ENCODE assay signal across 8 cellular contexts in the genomic region with DNA sequence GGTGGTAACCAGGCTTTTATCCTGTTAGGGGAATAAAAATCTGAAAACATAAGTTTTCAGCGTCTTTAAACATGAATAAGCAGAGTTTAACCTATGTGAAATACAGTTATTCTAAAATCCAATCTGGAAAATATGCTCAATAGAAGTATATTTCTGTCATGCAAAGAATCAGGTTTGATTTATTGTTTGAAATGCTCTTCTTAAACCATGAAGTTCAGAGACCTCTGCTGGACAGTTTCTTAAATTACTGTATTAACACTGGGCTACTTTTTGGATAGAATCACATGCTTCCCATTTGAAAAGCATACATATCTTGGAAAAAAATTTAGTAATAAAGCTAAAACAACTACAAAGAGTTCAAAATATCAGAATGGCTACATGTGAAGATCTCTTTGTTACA. TPM values are rescaled to one million over a fixed set of nuclear protein-coding genes. Genes with fewer than 3 reads are reported as not detected.
DNase-seq lines count a peak whose midpoint lies in the region; ATAC-seq and TF ChIP-seq lines count a peak whose summit lies in the region.

No MANE protein-coding gene starts in this region.

- H3K4me3 ChIP-seq in body of pancreas: no peak overlapping the region
- no peak overlapping the region for H3K4me3 ChIP-seq in mesenchymal stem cell (ENCODE audit: insufficient read depth in 1 of 2, low read depth in 1 of 2, low read length in 2 of 2)

- H2BK5ac ChIP-seq in mesenchymal stem cell (ENCODE audit: low read depth, low read length, poor library complexity, severe bottlenecking): no peak overlapping the region

- H3K79me1 ChIP-seq in mesenchymal stem cell (replicated peaks; ENCODE audit: low read length, poor library complexity, severe bottlenecking): peaks cover 1% of the 10 kb centered on the region

- H2BK120ac ChIP-seq in mesenchymal stem cell (ENCODE audit: low read depth, low read length): no peak overlapping the region

- no peaks in the 10 kb centered on the region for H3K9me3 ChIP-seq in body of pancreas
- no peaks in the 10 kb centered on the region for H3K9me3 ChIP-seq in mesenchymal stem cell (ENCODE audit: control insufficient read depth, low read length)

- no peak overlapping the region for H3K23ac ChIP-seq in mesenchymal stem cell (ENCODE audit: low read length in 2 of 2)

- no peak overlapping the region for H3K14ac ChIP-seq in mesenchymal stem cell (ENCODE audit: low read length in 2 of 2)

- no peak overlapping the region for H3K9ac ChIP-seq in mesenchymal stem cell (ENCODE audit: low read length)

- no peak overlapping the region for H2BK15ac ChIP-seq in mesenchymal stem cell (ENCODE audit: low read depth, poor library complexity, severe bottlenecking)

- no peak overlapping the region for H3K4me2 ChIP-seq in mesenchymal stem cell (ENCODE audit: low read length, poor library complexity, severe bottlenecking)

- H4K91ac ChIP-seq in mesenchymal stem cell (ENCODE audit: low read length): no peak overlapping the region

- peak in 6 of 7 experiments; percentile 36 to 73 (median 60) for TF ChIP-seq CTCF in body of pancreas (IDR thresholded peaks at IDR 0.05)

- no peak overlapping the region for H3K4ac ChIP-seq in mesenchymal stem cell (ENCODE audit: low read depth in 1 of 2, low read length in 2 of 2)

- no peak overlapping the region for H2AFZ ChIP-seq in mesenchymal stem cell (ENCODE audit: low read depth, low read length)

- DNase-seq in NOMO-1 treated with DMSO at 0.1 percent for 48 hours (lab: John Stamatoyannopoulos, UW; ENCODE audit: unreplicated experiment): peak; percentile 51
- no peak for DNase-seq in NOMO-1 treated with dmso at 0.1 percent for 144 hours (lab: John Stamatoyannopoulos, UW; ENCODE audit: unreplicated experiment)
- peak; percentile 12 for DNase-seq in NCI-H1694 treated with DMSO at 0.1 percent for 48 hours (lab: John Stamatoyannopoulos, UW)
- DNase-seq in body of pancreas: no peak
- DNase-seq in mesenchymal stem cell: peak; percentile 36
- no peak for DNase-seq in HuH-7 (ENCODE audit: low spot score)
- no peak for DNase-seq in UCSD-AML1 (lab: John Stamatoyannopoulos, UW; ENCODE audit: unreplicated experiment)
- DNase-seq in C1 segment of cervical spinal cord (lab: John Stamatoyannopoulos, UW): no peak

- H3K18ac ChIP-seq in mesenchymal stem cell (ENCODE audit: low read depth in 1 of 2, low read length in 2 of 2): no peak overlapping the region

- H3K36me3 ChIP-seq in body of pancreas (replicated peaks in 1 of 2; ENCODE audit: insufficient read depth in 1 of 2, low read depth in 2 of 2) (no peaks in the 10 kb centered on the region), mesenchymal stem cell (ENCODE audit: control insufficient read depth in 1 of 2, insufficient read depth in 2 of 2, low read depth in 1 of 2, low read length in 2 of 2) (peaks cover 0 to 30% of the 10 kb centered on the region in 2 experiments)

- no peak overlapping the region for H2AK5ac ChIP-seq in mesenchymal stem cell (ENCODE audit: low read length, severe bottlenecking)

- no peak overlapping the region for H4K8ac ChIP-seq in mesenchymal stem cell (ENCODE audit: low read length)

- intact Hi-C loops in body of pancreas (cut with DNase I): no loop called here

- H2BK12ac ChIP-seq in mesenchymal stem cell (ENCODE audit: low read length in 2 of 2): no peak overlapping the region

- 20 to 25% methylated on average over 1 of the region's 1 CpG for WGBS in body of pancreas, 2 donors
- no CpG with 5 or more reads among the region's 1 CpG for WGBS in mesenchymal stem cell

- TF ChIP-seq POLR2A in body of pancreas (IDR thresholded peaks at IDR 0.05): no peak

- no peak overlapping the region for H3K27ac ChIP-seq in body of pancreas
- no peak overlapping the region for H3K27ac ChIP-seq in mesenchymal stem cell (ENCODE audit: low read length, poor library complexity, severe bottlenecking)

- H3K27me3 ChIP-seq in body of pancreas (no peaks in the 10 kb centered on the region), mesenchymal stem cell (ENCODE audit: control insufficient read depth in 1 of 2, insufficient read depth in 1 of 2, low read length in 2 of 2) (no peaks in the 10 kb centered on the region)

- ATAC-seq in body of pancreas: no peak

- peaks cover 7% of the 10 kb centered on the region for H3K4me1 ChIP-seq in body of pancreas
- no peaks in the 10 kb centered on the region for H3K4me1 ChIP-seq in mesenchymal stem cell (ENCODE audit: control insufficient read depth, insufficient read depth, low read depth, low read length)

RNA-seq across cellular contexts. Expression of gene APIP, which starts 25.4 kb away (rescaled TPM):
- total RNA-seq in body of pancreas: 10 to 100 TPM in 1 of 2 donors, 1 to 10 TPM in 1; 8.9 to 36.8 TPM
- polyA plus RNA-seq in mesenchymal stem cell (2013, experiment 1 of 2): 18.4 TPM
- 19.8 TPM for polyA plus RNA-seq in mesenchymal stem cell (2013, experiment 2 of 2)

RNA-seq across cellular contexts. Expression of gene PDHX, which starts 25.6 kb away (rescaled TPM):
- total RNA-seq in body of pancreas: 10 to 100 TPM; 10.4 to 51.4 TPM
- polyA plus RNA-seq in mesenchymal stem cell (2013, experiment 1 of 2): 38.5 TPM
- polyA plus RNA-seq in mesenchymal stem cell (2013, experiment 2 of 2): 39.2 TPM

Comparison
In these comparisons a context has a peak if more than half of its experiments do, and no peak if none do; other contexts are left out.
1. DNase-seq: peak in NOMO-1 treated with DMSO at 0.1 percent for 48 hours (single experiment), NCI-H1694 treated with DMSO at 0.1 percent for 48 hours (single experiment) and mesenchymal stem cell (single experiment); none in NOMO-1 treated with dmso at 0.1 percent for 144 hours (single experiment), body of pancreas (0 of 4), HuH-7 (single experiment), UCSD-AML1 (single experiment) and C1 segment of cervical spinal cord (0 of 14).